ENCODE assay signal across 37 cellular contexts in the genomic region with DNA sequence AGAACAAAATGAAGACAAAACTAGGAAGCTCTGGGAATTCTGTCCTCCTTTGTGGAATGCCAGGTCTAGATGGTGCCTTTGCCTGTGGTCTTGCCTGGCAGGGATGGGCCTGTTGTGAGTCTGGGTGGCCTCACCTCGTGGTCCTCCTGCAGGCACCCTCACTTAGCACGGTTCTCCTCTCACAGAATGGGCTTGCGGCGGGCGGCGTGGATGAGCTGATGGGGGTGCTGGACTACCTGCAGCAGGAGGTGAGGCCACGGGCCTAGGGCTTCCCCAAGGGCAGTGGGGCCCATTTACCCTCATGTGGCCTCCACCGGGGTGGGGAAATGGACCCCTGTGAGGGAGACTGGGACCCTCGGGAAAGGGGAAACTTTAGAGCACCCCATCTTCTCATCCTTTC.
"Had no signal": no experiment of that assay in that cellular context is flagged by ENCODE, and none has a peak within 500 bp of the region (broad histone marks: within the 10 kb centered on the region; RNA-seq: fewer than 3 reads in every experiment).

No MANE protein-coding gene starts in this region.

- H3K9me3 Mint-ChIP-seq: activated naive CD4-positive, alpha-beta T cell treated with anti-CD3 and anti-CD28 coated beads for 36 hours; activated naive CD4-positive, alpha-beta T cell treated with anti-CD3 and anti-CD28 coated beads, Interleukin-2, amount 10 ng/mL, durations not matched to agents 7 days and 5 days; activated naive CD4-positive, alpha-beta T cell treated with anti-CD3 and anti-CD28 coated beads, Interleukin-2, amount 50 U/mL, for 24 hours; activated naive CD4-positive, alpha-beta T cell treated with anti-CD3 and anti-CD28 coated beads, Interleukin-2, amount 50 U/mL, for 72 hours; activated naive CD8-positive, alpha-beta T cell treated with anti-CD3 and anti-CD28 coated beads for 36 hours; activated naive CD8-positive, alpha-beta T cell treated with anti-CD3 and anti-CD28 coated beads, Interleukin-2, amount 10 ng/mL, durations not matched to agents 7 days and 5 days; activated naive CD8-positive, alpha-beta T cell treated with anti-CD3 and anti-CD28 coated beads, Interleukin-2, amount 50 U/mL, for 24 hours; activated T-cell treated with anti-CD3 and anti-CD28 coated beads, Interleukin-2, amount 50 U/mL, for 24 hours; activated T-cell treated with anti-CD3 and anti-CD28 coated beads, Interleukin-2, amount 50 U/mL, for 4 hours; activated T-cell treated with anti-CD3 and anti-CD28 coated beads, Interleukin-2, amount 50 U/mL, for 72 hours; activated T-helper 1 cell treated with anti-CD3 and anti-CD28 coated beads, Interleukin-12 subunit alpha, Interleukin-12 subunit beta, Interleukin-2, Interleukin-4 antibody, amounts not matched to agents 30 ng/mL and 10 ng/mL and 1 ng/mL, durations not matched to agents 14 hours and 24 hours and 36 hours; activated T-helper 17 cell treated with anti-CD3 and anti-CD28 coated beads, Interleukin-2, amount 50 U/mL, for 72 hours; activated T-helper 2 cell treated with anti-CD3 and anti-CD28 coated beads, Interferon-gamma antibody, Interleukin-2, Interleukin-4, amounts not matched to agents 10 μg/mL and 5 μg/mL and 100 μg/mL, durations not matched to agents 14 hours and 24 hours and 36 hours; brain; central memory CD8-positive, alpha-beta T cell had no signal

- H3K36me3 ChIP-seq: adrenal gland, ascending aorta, brain microvascular endothelial cell, breast epithelium, cardiac muscle cell had no signal

- H3K4me3 Mint-ChIP-seq: activated naive CD4-positive, alpha-beta T cell treated with anti-CD3 and anti-CD28 coated beads for 36 hours; activated naive CD4-positive, alpha-beta T cell treated with anti-CD3 and anti-CD28 coated beads, Interleukin-2, amount 10 ng/mL, durations not matched to agents 7 days and 5 days; activated naive CD4-positive, alpha-beta T cell treated with anti-CD3 and anti-CD28 coated beads, Interleukin-2, amount 50 U/mL, for 24 hours; activated naive CD8-positive, alpha-beta T cell; activated naive CD8-positive, alpha-beta T cell treated with anti-CD3 and anti-CD28 coated beads for 36 hours; activated naive CD8-positive, alpha-beta T cell treated with anti-CD3 and anti-CD28 coated beads, Interleukin-2, amount 10 ng/mL, durations not matched to agents 7 days and 5 days; activated naive CD8-positive, alpha-beta T cell treated with anti-CD3 and anti-CD28 coated beads, Interleukin-2, amount 50 U/mL, for 24 hours; activated T-cell treated with anti-CD3 and anti-CD28 coated beads, Interleukin-2, amount 50 U/mL, for 24 hours; activated T-cell treated with anti-CD3 and anti-CD28 coated beads, Interleukin-2, amount 50 U/mL, for 4 hours; activated T-cell treated with anti-CD3 and anti-CD28 coated beads, Interleukin-2, amount 50 U/mL, for 72 hours; activated T-helper 1 cell treated with anti-CD3 and anti-CD28 coated beads, Interleukin-12 subunit alpha, Interleukin-12 subunit beta, Interleukin-2, Interleukin-4 antibody, amounts not matched to agents 30 ng/mL and 10 ng/mL and 1 ng/mL, durations not matched to agents 14 hours and 24 hours and 36 hours; activated T-helper 17 cell treated with anti-CD3 and anti-CD28 coated beads, Interleukin-2, amount 50 U/mL, for 72 hours; brain; central memory CD8-positive, alpha-beta T cell had no signal

- H3K27ac Mint-ChIP-seq: activated naive CD4-positive, alpha-beta T cell treated with anti-CD3 and anti-CD28 coated beads for 36 hours; activated naive CD4-positive, alpha-beta T cell treated with anti-CD3 and anti-CD28 coated beads, Interleukin-2, amount 10 ng/mL, durations not matched to agents 7 days and 5 days; activated naive CD4-positive, alpha-beta T cell treated with anti-CD3 and anti-CD28 coated beads, Interleukin-2, amount 50 U/mL, for 24 hours; activated naive CD4-positive, alpha-beta T cell treated with anti-CD3 and anti-CD28 coated beads, Interleukin-2, amount 50 U/mL, for 72 hours; activated naive CD8-positive, alpha-beta T cell; activated naive CD8-positive, alpha-beta T cell treated with anti-CD3 and anti-CD28 coated beads for 36 hours; activated naive CD8-positive, alpha-beta T cell treated with anti-CD3 and anti-CD28 coated beads, Interleukin-2, amount 10 ng/mL, durations not matched to agents 7 days and 5 days; activated naive CD8-positive, alpha-beta T cell treated with anti-CD3 and anti-CD28 coated beads, Interleukin-2, amount 50 U/mL, for 24 hours; activated T-cell treated with anti-CD3 and anti-CD28 coated beads, Interleukin-2, amount 50 U/mL, for 24 hours; activated T-cell treated with anti-CD3 and anti-CD28 coated beads, Interleukin-2, amount 50 U/mL, for 72 hours; activated T-helper 1 cell treated with anti-CD3 and anti-CD28 coated beads, Interleukin-12 subunit alpha, Interleukin-12 subunit beta, Interleukin-2, Interleukin-4 antibody, amounts not matched to agents 30 ng/mL and 10 ng/mL and 1 ng/mL, durations not matched to agents 14 hours and 24 hours and 36 hours; activated T-helper 17 cell treated with anti-CD3 and anti-CD28 coated beads, Interleukin-2, amount 50 U/mL, for 72 hours; activated T-helper 2 cell treated with anti-CD3 and anti-CD28 coated beads, Interferon-gamma antibody, Interleukin-2, Interleukin-4, amounts not matched to agents 10 μg/mL and 5 μg/mL and 100 μg/mL, durations not matched to agents 14 hours and 24 hours and 36 hours; brain had no signal

- H3K4me3 ChIP-seq: adrenal gland, ascending aorta, body of pancreas, breast epithelium, cardiac muscle cell had no signal

- H3K27ac ChIP-seq: adrenal gland, ascending aorta, body of pancreas, brain microvascular endothelial cell, cardiac muscle cell had no signal

- H3K27me3 ChIP-seq: adrenal gland, ascending aorta, body of pancreas, brain microvascular endothelial cell, breast epithelium, cardiac muscle cell had no signal

- H3K9me3 ChIP-seq: adrenal gland, ascending aorta, body of pancreas, breast epithelium had no signal

- H3K4me1 ChIP-seq: adrenal gland, ascending aorta, body of pancreas, breast epithelium had no signal

- ATAC-seq: activated naive CD4-positive, alpha-beta T cell treated with anti-CD3 and anti-CD28 coated beads, Interleukin-2, amount 50 U/mL, for 72 hours; activated T-cell treated with anti-CD3 and anti-CD28 coated beads, Interleukin-2, amount 50 U/mL, for 4 hours; activated T-cell treated with anti-CD3 and anti-CD28 coated beads, Interleukin-2, amount 50 U/mL, for 72 hours; activated T-helper 17 cell treated with anti-CD3 and anti-CD28 coated beads, Interleukin-2, amount 50 U/mL, for 72 hours; body of pancreas had no signal

- DNase-seq: activated effector memory CD4-positive, alpha-beta T cell treated with anti-CD3 and anti-CD28 coated beads, Interleukin-2, amount 50 U/mL, for 16 hours; activated effector memory CD4-positive, alpha-beta T cell treated with Interleukin-2 at 50 U/mL for 16 hours; activated gamma-delta T cell; activated gamma-delta T cell treated with Interleukin-2 at 50 U/mL for 16 hours; activated naive CD4-positive, alpha-beta T cell; activated naive CD4-positive, alpha-beta T cell treated with anti-CD3 and anti-CD28 coated beads for 36 hours; activated naive CD4-positive, alpha-beta T cell treated with anti-CD3 and anti-CD28 coated beads, Interleukin-2, amount 10 ng/mL, durations not matched to agents 7 days and 5 days; activated naive CD4-positive, alpha-beta T cell treated with anti-CD3 and anti-CD28 coated beads, Interleukin-2, amount 50 U/mL, for 16 hours; activated naive CD4-positive, alpha-beta T cell treated with Interleukin-2 at 50 U/mL for 16 hours; activated naive CD8-positive, alpha-beta T cell treated with anti-CD3 and anti-CD28 coated beads for 36 hours; activated naive CD8-positive, alpha-beta T cell treated with anti-CD3 and anti-CD28 coated beads, Interleukin-2, amount 10 ng/mL, durations not matched to agents 7 days and 5 days; activated naive CD8-positive, alpha-beta T cell treated with anti-CD3 and anti-CD28 coated beads, Interleukin-2, amount 50 U/mL, for 24 hours; activated T-cell treated with anti-CD3 and anti-CD28 coated beads, Interleukin-2, amount 50 U/mL, for 1 hour; activated T-cell treated with anti-CD3 and anti-CD28 coated beads, Interleukin-2, amount 50 U/mL, for 24 hours; activated T-cell treated with anti-CD3 and anti-CD28 coated beads, Interleukin-2, amount 50 U/mL, for 4 hours; activated T-cell treated with anti-CD3 and anti-CD28 coated beads, Interleukin-2, amount 50 U/mL, for 48 hours; activated T-cell treated with anti-CD3 and anti-CD28 coated beads, Interleukin-2, amount 50 U/mL, for 72 hours; amniotic stem cell; amygdala; aorta; body of pancreas; brain microvascular endothelial cell; caudate nucleus; central memory CD4-positive, alpha-beta T cell; cerebellar nuclear complex had no signal

- H3K36me3 Mint-ChIP-seq: activated naive CD4-positive, alpha-beta T cell treated with anti-CD3 and anti-CD28 coated beads, Interleukin-2, amount 50 U/mL, for 24 hours; activated naive CD4-positive, alpha-beta T cell treated with anti-CD3 and anti-CD28 coated beads, Interleukin-2, amount 50 U/mL, for 72 hours; activated naive CD8-positive, alpha-beta T cell; activated naive CD8-positive, alpha-beta T cell treated with anti-CD3 and anti-CD28 coated beads for 36 hours; activated naive CD8-positive, alpha-beta T cell treated with anti-CD3 and anti-CD28 coated beads, Interleukin-2, amount 10 ng/mL, durations not matched to agents 7 days and 5 days; brain had no signal

- H3K4me1 Mint-ChIP-seq: activated naive CD4-positive, alpha-beta T cell treated with anti-CD3 and anti-CD28 coated beads, Interleukin-2, amount 10 ng/mL, durations not matched to agents 7 days and 5 days; activated naive CD8-positive, alpha-beta T cell treated with anti-CD3 and anti-CD28 coated beads for 36 hours; activated naive CD8-positive, alpha-beta T cell treated with anti-CD3 and anti-CD28 coated beads, Interleukin-2, amount 50 U/mL, for 24 hours; activated T-helper 17 cell treated with anti-CD3 and anti-CD28 coated beads, Interleukin-2, amount 50 U/mL, for 72 hours; central memory CD8-positive, alpha-beta T cell had no signal
